ENCODE assay signal across 8 cellular contexts in the genomic region with DNA sequence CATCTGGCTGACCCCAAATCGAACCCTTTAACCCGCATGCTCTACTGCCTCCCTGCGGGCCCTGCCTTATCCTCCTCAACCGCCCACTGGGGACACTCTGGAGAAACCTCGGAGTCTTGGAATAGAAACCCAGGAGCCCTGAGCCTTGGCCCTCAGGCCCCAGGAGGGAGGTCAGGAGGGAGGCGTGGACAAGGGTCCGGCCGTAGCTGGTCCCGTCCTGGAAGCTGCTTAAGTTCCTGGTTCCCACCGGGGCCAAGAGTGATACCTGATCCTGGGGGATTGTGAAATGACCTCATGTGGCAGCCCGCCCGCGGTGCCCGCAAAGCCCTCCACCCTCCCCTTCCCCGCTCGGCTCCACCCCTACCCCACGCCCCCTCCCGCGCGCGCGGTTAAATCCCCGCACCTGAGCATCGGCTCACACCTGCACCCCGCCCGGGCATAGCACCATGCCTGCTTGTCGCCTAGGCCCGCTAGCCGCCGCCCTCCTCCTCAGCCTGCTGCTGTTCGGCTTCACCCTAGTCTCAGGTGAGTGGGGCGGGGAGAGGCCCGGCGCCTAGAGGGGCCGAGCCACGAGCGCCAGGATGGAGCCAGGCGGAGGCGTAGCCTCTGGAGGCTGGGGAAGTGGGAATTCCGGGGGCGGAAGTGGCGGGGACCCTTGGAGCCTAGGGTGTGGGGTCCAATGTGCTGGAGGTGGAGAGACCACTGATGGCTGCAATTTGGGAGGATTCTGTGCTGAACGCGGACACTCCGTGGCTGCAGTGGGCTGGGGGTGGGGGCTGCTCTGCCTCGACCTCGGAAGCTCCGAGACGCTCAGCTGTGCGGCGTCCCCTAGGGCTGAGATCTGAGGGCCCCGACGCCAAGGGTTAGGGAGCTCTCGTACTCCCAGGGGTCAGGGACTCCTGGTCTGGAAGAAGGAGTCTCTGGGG. TPM values are rescaled to one million over a fixed set of nuclear protein-coding genes. Genes with fewer than 3 reads are reported as not detected.
DNase-seq lines count a peak whose midpoint lies in the region; ATAC-seq and TF ChIP-seq lines count a peak whose summit lies in the region.

A gene with protein sequence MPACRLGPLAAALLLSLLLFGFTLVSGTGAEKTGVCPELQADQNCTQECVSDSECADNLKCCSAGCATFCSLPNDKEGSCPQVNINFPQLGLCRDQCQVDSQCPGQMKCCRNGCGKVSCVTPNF (plus strand): TSS at position 418 of the 926 bp plus-strand sequence. CDS start 29 bp downstream, at position 447.

- H3K27me3 Mint-ChIP-seq in natural killer cell treated with Interleukin-12 subunit alpha and Interleukin-12 subunit beta and Interleukin-15 and Interleukin-18, amount 100 ng/mL, for 72 hours: peaks cover 28 to 38% of the 10 kb centered on the region in 2 donors

- peak; percentile 4 to 32 for ATAC-seq in natural killer cell treated with Interleukin-12 subunit alpha and Interleukin-12 subunit beta and Interleukin-15 and Interleukin-18, amount 100 ng/mL, for 72 hours
- ATAC-seq in GM21367 (IDR thresholded peaks at IDR 0.05; ENCODE audit: unreplicated experiment): no peak

- peak within 1 kb of the TSS; percentile 12 for H3K4me3 Mint-ChIP-seq in natural killer cell treated with Interleukin-12 subunit alpha and Interleukin-12 subunit beta and Interleukin-15 and Interleukin-18, amount 100 ng/mL, for 72 hours

- peak within 1 kb of the TSS; percentile 54 for H3K4me3 ChIP-seq in epithelial cell of proximal tubule (ENCODE audit: low read depth, low read length)

- H3K27ac Mint-ChIP-seq in natural killer cell treated with Interleukin-12 subunit alpha and Interleukin-12 subunit beta and Interleukin-15 and Interleukin-18, amount 100 ng/mL, for 72 hours: no peak within 1 kb of the TSS

- peak; percentile 8 to 76 (median 76) for DNase-seq in NCI-H1417 (lab: John Stamatoyannopoulos, UW)
- no peak for DNase-seq in NCI-H1417 treated with DMSO at 0.1 percent for 48 hours (lab: John Stamatoyannopoulos, UW)
- DNase-seq in NCI-H526 treated with DMSO at 0.1 percent for 48 hours (lab: John Stamatoyannopoulos, UW): peak; percentile 67
- no peak for DNase-seq in epithelial cell of proximal tubule (ENCODE audit: low read depth)
- no peak for DNase-seq in natural killer cell treated with Interleukin-12 subunit alpha and Interleukin-12 subunit beta and Interleukin-15 and Interleukin-18, amount 100 ng/mL, for 72 hours (ENCODE audit: low spot score)
- no peak for DNase-seq in superior temporal gyrus (ENCODE audit: extremely low spot score)
- no peak for DNase-seq in H4 (ENCODE audit: low spot score)

- TF ChIP-seq CTCF in epithelial cell of proximal tubule (conservative IDR thresholded peaks at IDR 0.05; ENCODE audit: low read depth, low read length): peak; percentile 28

- H3K36me3 Mint-ChIP-seq in natural killer cell treated with Interleukin-12 subunit alpha and Interleukin-12 subunit beta and Interleukin-15 and Interleukin-18, amount 100 ng/mL, for 72 hours: no peaks in the 10 kb centered on the region

- peaks cover 0 to 2% of the 10 kb centered on the region in 2 donors for H3K4me1 Mint-ChIP-seq in natural killer cell treated with Interleukin-12 subunit alpha and Interleukin-12 subunit beta and Interleukin-15 and Interleukin-18, amount 100 ng/mL, for 72 hours (ENCODE audit: low read depth in 2 of 2)

- H3K9me3 Mint-ChIP-seq in natural killer cell treated with Interleukin-12 subunit alpha and Interleukin-12 subunit beta and Interleukin-15 and Interleukin-18, amount 100 ng/mL, for 72 hours: no peaks in the 10 kb centered on the region

RNA-seq across cellular contexts. Expression of the gene that starts here (rescaled TPM):
- total RNA-seq in epithelial cell of proximal tubule: 14.7 and 53.3 TPM in 2 replicates
- total RNA-seq in natural killer cell treated with Interleukin-12 subunit alpha and Interleukin-12 subunit beta and Interleukin-15 and Interleukin-18, amount 100 ng/mL, for 72 hours: not detected
- not detected in 2 replicates for total RNA-seq in H4 (2014; rRNA removed; shearing (Covaris generic))

Comparison
In these comparisons a context has a peak if more than half of its experiments do, and no peak if none do; other contexts are left out.
1. RNA of the gene that starts here (total RNA-seq): 14.7 to 53.3 TPM in epithelial cell of proximal tubule; not detected in natural killer cell treated with Interleukin-12 subunit alpha and Interleukin-12 subunit beta and Interleukin-15 and Interleukin-18, amount 100 ng/mL, for 72 hours and not detected in H4; every median in the first group is over 10 times any median in the second.
2. DNase-seq: peak in NCI-H1417 (3 of 3) and NCI-H526 treated with DMSO at 0.1 percent for 48 hours (single experiment); none in NCI-H1417 treated with DMSO at 0.1 percent for 48 hours (single experiment), epithelial cell of proximal tubule (single experiment), natural killer cell treated with Interleukin-12 subunit alpha and Interleukin-12 subunit beta and Interleukin-15 and Interleukin-18, amount 100 ng/mL, for 72 hours (single experiment), superior temporal gyrus (single experiment) and H4 (single experiment).
3. Peak in ATAC-seq in natural killer cell treated with Interleukin-12 subunit alpha and Interleukin-12 subunit beta and Interleukin-15 and Interleukin-18, amount 100 ng/mL, for 72 hours; RNA of the gene not detected or under 1 TPM.